ENCODE assay signal across 1 cellular context in genomic region chr6:56244089-56244488, GRCh38.
TF ChIP-seq lines count a peak whose summit lies in the region.

No MANE protein-coding gene starts in this region.

TF ChIP-seq in WTC11, 78 proteins besides CTCF, POLR2A, EP300 and RAD21 (continued from another document):
- TF ChIP-seq ATF2 (CRISPR knock-in tag; IDR thresholded peaks at IDR 0.05; ENCODE audit: borderline replicate concordance, low read depth), result no peak
- no peak for TF ChIP-seq CREB1 (CRISPR knock-in tag; IDR thresholded peaks at IDR 0.05)
- TF ChIP-seq HMGXB4 (CRISPR knock-in tag; IDR thresholded peaks at IDR 0.05), result no peak
- TF ChIP-seq NFATC4 (CRISPR knock-in tag; IDR thresholded peaks at IDR 0.05), result no peak
